Comparison of ENCODE assay signal across 1 cellular context in the genomic region with DNA sequence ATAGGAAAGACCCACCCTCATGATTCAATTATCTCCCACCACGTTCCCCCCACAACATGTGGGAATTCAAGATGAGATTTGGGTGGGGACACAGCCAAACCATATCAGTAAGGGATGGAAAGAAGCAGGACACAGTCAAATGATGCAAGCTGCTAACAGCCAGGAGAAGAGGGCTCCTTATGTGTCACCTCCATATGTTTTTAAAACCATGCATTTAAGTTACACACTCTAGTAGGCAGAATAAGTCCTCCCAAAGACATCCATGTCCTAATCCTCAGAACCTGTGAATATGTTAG.
A peak's percentile ranks its signal among the peaks of the same experiment; 100 is the strongest.
TF ChIP-seq lines count a peak whose summit lies in the region.

No MANE protein-coding gene starts in this region.

TF ChIP-seq in H1, 55 proteins besides CTCF, POLR2A, EP300 and RAD21:
- peak; percentile 63; the same call in 1 of the 2 replicates for TF ChIP-seq POLR2AphosphoS5 (IDR thresholded peaks at IDR 0.05; ENCODE audit: low read depth, low read length)
- TF ChIP-seq, protein P1, sequence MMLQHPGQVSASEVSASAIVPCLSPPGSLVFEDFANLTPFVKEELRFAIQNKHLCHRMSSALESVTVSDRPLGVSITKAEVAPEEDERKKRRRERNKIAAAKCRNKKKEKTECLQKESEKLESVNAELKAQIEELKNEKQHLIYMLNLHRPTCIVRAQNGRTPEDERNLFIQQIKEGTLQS (IDR thresholded peaks at IDR 0.05; ENCODE audit: insufficient read depth, low read depth, low read length) = no peak
